22 cellular contexts compared by ENCODE assay signal in the genomic region with DNA sequence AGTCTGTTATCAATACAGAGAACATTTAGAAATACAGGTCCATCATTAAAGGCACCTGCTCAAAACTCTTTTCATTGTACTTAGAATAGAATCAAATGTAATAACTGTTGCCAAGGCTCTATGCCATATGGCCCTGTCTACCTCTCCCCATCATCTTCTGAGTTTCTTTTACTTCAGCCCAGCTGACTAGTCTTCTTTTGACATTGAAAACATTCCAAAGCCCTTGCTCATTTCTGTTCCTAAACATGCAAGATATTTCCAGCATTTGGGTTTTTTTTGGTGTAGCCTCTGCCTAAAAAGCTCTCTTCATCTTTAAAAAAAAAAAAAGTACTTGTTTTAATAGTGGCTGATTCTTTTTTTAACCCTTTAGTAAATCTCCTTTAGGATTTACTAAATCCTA.
DNase-seq lines count a peak whose midpoint lies in the region; ATAC-seq, FAIRE-seq and TF ChIP-seq lines count a peak whose summit lies in the region.
"Had no signal": no experiment of that assay in that cellular context is flagged by ENCODE, and none has a peak within 500 bp of the region (broad histone marks: within the 10 kb centered on the region; RNA-seq: fewer than 3 reads in every experiment).

No MANE protein-coding gene starts in this region.

- intact Hi-C loops in pancreas (cut with DNase I) = no loop called here

- H3K36me3 ChIP-seq in pancreas = no peaks in the 10 kb centered on the region
- H3K36me3 ChIP-seq: MG63 had no signal

- H3K9me3 Mint-ChIP-seq in HFFc6 = no peaks in the 10 kb centered on the region
- H3K9me3 Mint-ChIP-seq: activated T-helper 17 cell treated with anti-CD3 and anti-CD28 coated beads, Interleukin-2, amount 50 U/mL, for 72 hours; CD4-positive, alpha-beta T cell; memory B cell; naive thymus-derived CD8-positive, alpha-beta T cell had no signal

- ATAC-seq in pancreas = no peak
- ATAC-seq: activated CD8-positive, alpha-beta memory T cell treated with anti-CD3 and anti-CD28 coated beads, Interleukin-2, amount 10 ng/mL, durations not matched to agents 7 days and 5 days; activated T-helper 17 cell treated with anti-CD3 and anti-CD28 coated beads, Interleukin-2, amount 50 U/mL, for 72 hours; HCT116; naive thymus-derived CD8-positive, alpha-beta T cell; Right ventricle myocardium inferior; sciatic nerve had no signal

- H3K4me3 Mint-ChIP-seq in HFFc6 = peak overlapping the region; percentile 13; the same call in 1 of the 2 replicates
- H3K4me3 Mint-ChIP-seq: activated CD8-positive, alpha-beta memory T cell treated with anti-CD3 and anti-CD28 coated beads, Interleukin-2, amount 10 ng/mL, durations not matched to agents 7 days and 5 days; activated T-helper 17 cell treated with anti-CD3 and anti-CD28 coated beads, Interleukin-2, amount 50 U/mL, for 72 hours; CD4-positive, alpha-beta T cell; memory B cell; naive thymus-derived CD8-positive, alpha-beta T cell had no signal

- no peak for TF ChIP-seq CTCF in AG04450 (IDR thresholded peaks at IDR 0.05; ENCODE audit: low read depth, low read length)
- TF ChIP-seq CTCF in HFFc6 (IDR thresholded peaks at IDR 0.05) = no peak
- TF ChIP-seq CTCF in fibroblast of the aortic adventitia (IDR thresholded peaks at IDR 0.05; ENCODE audit: insufficient read depth, low read length) = no peak
- no peak for TF ChIP-seq CTCF in GM10266 (IDR thresholded peaks at IDR 0.05; ENCODE audit: control insufficient read depth, insufficient read depth, low read depth, missing control alignments)
- TF ChIP-seq CTCF in pancreas (IDR thresholded peaks at IDR 0.05) = no peak

- H3K27ac Mint-ChIP-seq in HFFc6 = no peak overlapping the region
- H3K27ac Mint-ChIP-seq: activated CD8-positive, alpha-beta memory T cell treated with anti-CD3 and anti-CD28 coated beads, Interleukin-2, amount 10 ng/mL, durations not matched to agents 7 days and 5 days; activated T-helper 17 cell treated with anti-CD3 and anti-CD28 coated beads, Interleukin-2, amount 50 U/mL, for 72 hours; CD4-positive, alpha-beta T cell; memory B cell; naive thymus-derived CD8-positive, alpha-beta T cell had no signal

- peaks cover 75% of the 10 kb centered on the region for H3K4me1 Mint-ChIP-seq in HFFc6 (ENCODE audit: low read depth)
- H3K4me1 Mint-ChIP-seq: activated T-helper 17 cell treated with anti-CD3 and anti-CD28 coated beads, Interleukin-2, amount 50 U/mL, for 72 hours; memory B cell; naive thymus-derived CD8-positive, alpha-beta T cell had no signal

- peaks cover 4% of the 10 kb centered on the region; the same call in 1 of the 2 replicates for H3K9me3 ChIP-seq in AG04450 (ENCODE audit: control insufficient read depth, insufficient read depth, low read length)
- no peaks in the 10 kb centered on the region for H3K9me3 ChIP-seq in pancreas
- H3K9me3 ChIP-seq: MG63 had no signal

- POLR2A ChIA-PET in AG04450 (lab: Yijun Ruan, JAX) = no interaction called here

- DNase-seq in AG04450 (ENCODE audit: low read depth, low spot score) (peak; percentile 41), HFFc6 (peak; percentile 55), amniotic stem cell (lab: John Stamatoyannopoulos, UW) (peak; percentile 12), fibroblast of the aortic adventitia (ENCODE audit: low read depth) (peak; percentile 58), GM10266 (ENCODE audit: extremely low spot score) (no peak), HuH-7.5 (ENCODE audit: low spot score) (no peak), pancreas (no peak), NOMO-1 treated with dmso at 0.1 percent for 144 hours (lab: John Stamatoyannopoulos, UW; ENCODE audit: unreplicated experiment) (no peak)
- DNase-seq: activated CD4-positive, alpha-beta T cell treated with anti-CD3 and anti-CD28 coated beads for 4 hours; activated CD8-positive, alpha-beta memory T cell treated with anti-CD3 and anti-CD28 coated beads, Interleukin-2, amount 10 ng/mL, durations not matched to agents 7 days and 5 days; caudate nucleus; CD4-positive, alpha-beta T cell; kidney glomerular epithelial cell; MG63; naive thymus-derived CD8-positive, alpha-beta T cell; NCI-H1417 treated with DMSO at 0.1 percent for 48 hours; NCI-H69 had no signal

- H3K27me3 Mint-ChIP-seq in HFFc6 (ENCODE audit: insufficient read depth) = no peaks in the 10 kb centered on the region
- H3K27me3 Mint-ChIP-seq: activated CD8-positive, alpha-beta memory T cell treated with anti-CD3 and anti-CD28 coated beads, Interleukin-2, amount 10 ng/mL, durations not matched to agents 7 days and 5 days; CD4-positive, alpha-beta T cell had no signal

- H3K27me3 ChIP-seq in AG04450 (ENCODE audit: control insufficient read depth, insufficient read depth, low read length) (no peaks in the 10 kb centered on the region), pancreas (no peaks in the 10 kb centered on the region)
- H3K27me3 ChIP-seq: MG63 had no signal

- H3K27ac ChIP-seq in AG04450 (ENCODE audit: low read depth, low read length) (no peak overlapping the region), pancreas (no peak overlapping the region)

- no peaks in the 10 kb centered on the region for H3K4me1 ChIP-seq in pancreas

- no peak for FAIRE-seq in pancreas (lab: Jason Lieb, UNC)

- H3K36me3 Mint-ChIP-seq in HFFc6 (ENCODE audit: low read depth) = no peaks in the 10 kb centered on the region
- H3K36me3 Mint-ChIP-seq: activated CD8-positive, alpha-beta memory T cell treated with anti-CD3 and anti-CD28 coated beads, Interleukin-2, amount 10 ng/mL, durations not matched to agents 7 days and 5 days; memory B cell; naive thymus-derived CD8-positive, alpha-beta T cell had no signal

- H3K4me3 ChIP-seq in AG04450 (ENCODE audit: low read depth, low read length) (no peak overlapping the region), fibroblast of the aortic adventitia (ENCODE audit: low read depth, low read length) (no peak overlapping the region), pancreas (no peak overlapping the region)
- H3K4me3 ChIP-seq: MG63 had no signal

- CTCF ChIA-PET in AG04450 (lab: Charles Lee) = interaction anchor here (2.2 kb wide), 1 partner anchor 124 kb away, joined by 5 read pairs; no protein-coding TSS in a partner anchor

Comparison
In these comparisons a context has a peak if more than half of its experiments do, and no peak if none do; other contexts are left out.
1. DNase-seq: peak in AG04450 (single experiment), HFFc6 (single experiment), amniotic stem cell (single experiment) and fibroblast of the aortic adventitia (single experiment); none in GM10266 (single experiment), HuH-7.5 (single experiment), pancreas (0 of 6) and NOMO-1 treated with dmso at 0.1 percent for 144 hours (single experiment).